In the genomic region with DNA sequence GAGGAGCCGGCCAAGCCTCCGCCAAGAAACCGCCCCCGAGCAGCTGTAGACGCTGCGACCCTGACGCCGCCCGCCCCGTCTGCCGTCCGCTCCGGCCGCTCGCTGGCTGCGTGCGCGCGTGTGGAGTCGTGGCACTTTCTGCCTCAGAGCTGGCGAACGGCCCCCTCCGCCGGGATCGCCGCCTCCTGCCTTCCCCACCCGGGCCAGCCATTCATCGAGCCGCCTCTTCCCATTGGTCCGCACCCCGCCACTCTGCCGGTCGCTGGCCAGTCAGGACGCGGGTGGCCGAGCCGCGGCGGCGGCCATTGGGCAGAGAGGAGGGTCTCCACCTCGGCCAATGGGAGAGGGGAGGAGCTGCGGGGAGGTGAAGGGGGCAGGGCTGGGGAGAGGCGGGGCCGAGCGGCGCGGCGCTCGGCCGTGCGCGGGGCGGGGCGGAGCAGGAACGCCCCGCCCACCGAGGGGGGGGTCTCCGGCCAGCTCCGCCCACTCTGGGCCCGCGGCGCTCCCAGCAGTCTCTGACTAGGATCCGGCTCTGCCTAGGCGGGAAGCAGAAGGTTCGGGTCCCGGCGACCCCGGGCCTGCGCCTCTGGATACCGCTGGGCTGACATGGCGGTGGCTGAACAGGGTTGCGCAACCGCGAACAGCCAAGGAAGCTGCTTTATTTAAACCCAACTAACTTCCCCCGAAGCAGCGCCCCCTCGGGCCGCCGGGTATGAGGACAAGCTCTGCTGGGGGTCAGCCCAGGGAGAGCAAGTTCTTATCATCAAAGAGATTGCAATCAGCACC, we compare ENCODE assay signal across 1 cellular context.
TF ChIP-seq lines count a peak whose summit lies in the region.

Gene RRBP1 (minus strand): TSS at position 140 of the 786 bp plus-strand sequence. CDS start 21,735 bp downstream, outside the sequence.

TF ChIP-seq in K562, 482 proteins besides CTCF, POLR2A, EP300 and RAD21 (continued from another document):
- TF ChIP-seq HNRNPLL (IDR thresholded peaks at IDR 0.05; ENCODE audit: low read depth, low read length, poor library complexity, severe bottlenecking) (no peak), ZNF79 (CRISPR knock-in tag; IDR thresholded peaks at IDR 0.05; ENCODE audit: low read depth) (no peak), PTTG1 (tag; IDR thresholded peaks at IDR 0.05; ENCODE audit: low read depth) (no peak), POLR2H (tag; IDR thresholded peaks at IDR 0.05; ENCODE audit: low read depth) (no peak), BACH1 (tag; IDR thresholded peaks at IDR 0.05) (no peak), ZNF407 (IDR thresholded peaks at IDR 0.05; ENCODE audit: low read depth) (no peak), GABPB1 (CRISPR knock-in tag; IDR thresholded peaks at IDR 0.05) (peak; percentile 41; the same call in 1 of the 2 replicates), PPARD (CRISPR knock-in tag; IDR thresholded peaks at IDR 0.05) (no peak)
- TF ChIP-seq, protein P1, sequence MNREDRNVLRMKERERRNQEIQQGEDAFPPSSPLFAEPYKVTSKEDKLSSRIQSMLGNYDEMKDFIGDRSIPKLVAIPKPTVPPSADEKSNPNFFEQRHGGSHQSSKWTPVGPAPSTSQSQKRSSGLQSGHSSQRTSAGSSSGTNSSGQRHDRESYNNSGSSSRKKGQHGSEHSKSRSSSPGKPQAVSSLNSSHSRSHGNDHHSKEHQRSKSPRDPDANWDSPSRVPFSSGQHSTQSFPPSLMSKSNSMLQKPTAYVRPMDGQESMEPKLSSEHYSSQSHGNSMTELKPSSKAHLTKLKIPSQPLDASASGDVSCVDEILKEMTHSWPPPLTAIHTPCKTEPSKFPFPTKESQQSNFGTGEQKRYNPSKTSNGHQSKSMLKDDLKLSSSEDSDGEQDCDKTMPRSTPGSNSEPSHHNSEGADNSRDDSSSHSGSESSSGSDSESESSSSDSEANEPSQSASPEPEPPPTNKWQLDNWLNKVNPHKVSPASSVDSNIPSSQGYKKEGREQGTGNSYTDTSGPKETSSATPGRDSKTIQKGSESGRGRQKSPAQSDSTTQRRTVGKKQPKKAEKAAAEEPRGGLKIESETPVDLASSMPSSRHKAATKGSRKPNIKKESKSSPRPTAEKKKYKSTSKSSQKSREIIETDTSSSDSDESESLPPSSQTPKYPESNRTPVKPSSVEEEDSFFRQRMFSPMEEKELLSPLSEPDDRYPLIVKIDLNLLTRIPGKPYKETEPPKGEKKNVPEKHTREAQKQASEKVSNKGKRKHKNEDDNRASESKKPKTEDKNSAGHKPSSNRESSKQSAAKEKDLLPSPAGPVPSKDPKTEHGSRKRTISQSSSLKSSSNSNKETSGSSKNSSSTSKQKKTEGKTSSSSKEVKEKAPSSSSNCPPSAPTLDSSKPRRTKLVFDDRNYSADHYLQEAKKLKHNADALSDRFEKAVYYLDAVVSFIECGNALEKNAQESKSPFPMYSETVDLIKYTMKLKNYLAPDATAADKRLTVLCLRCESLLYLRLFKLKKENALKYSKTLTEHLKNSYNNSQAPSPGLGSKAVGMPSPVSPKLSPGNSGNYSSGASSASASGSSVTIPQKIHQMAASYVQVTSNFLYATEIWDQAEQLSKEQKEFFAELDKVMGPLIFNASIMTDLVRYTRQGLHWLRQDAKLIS (CRISPR knock-in tag; IDR thresholded peaks at IDR 0.05) = peak; percentile 47; the same call in 1 of the 2 replicates
